Comparison of ENCODE assay signal across 15 cellular contexts in the genomic region with DNA sequence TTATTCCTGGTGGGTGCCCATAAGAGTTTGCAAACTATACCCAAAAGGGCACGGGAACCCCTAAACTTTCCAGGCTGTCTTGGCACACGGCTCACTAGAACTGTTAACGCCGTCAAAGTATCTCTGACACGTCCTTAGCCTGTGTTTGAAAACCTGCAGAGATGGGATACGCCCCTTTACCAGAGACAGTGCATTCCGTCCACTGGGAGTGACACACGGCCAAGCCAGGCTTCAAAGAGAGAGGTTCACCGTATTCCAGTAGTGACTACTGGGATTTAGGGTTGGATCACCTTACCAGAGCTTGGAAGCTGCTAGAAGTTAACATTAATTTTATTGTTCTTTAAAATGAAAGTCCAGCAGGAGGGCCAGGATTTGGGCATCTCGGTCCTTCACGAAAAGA.
DNase-seq lines count a peak whose midpoint lies in the region; ATAC-seq, FAIRE-seq and TF ChIP-seq lines count a peak whose summit lies in the region.
"Had no signal": no experiment of that assay in that cellular context is flagged by ENCODE, and none has a peak within 500 bp of the region (broad histone marks: within the 10 kb centered on the region; RNA-seq: fewer than 3 reads in every experiment).

No MANE protein-coding gene starts in this region.

- peak; percentile 41 for DNase-seq in IMR-90
- DNase-seq in H1 (ENCODE audit: low read depth in 1 of 2, low spot score in 2 of 2) = no peak
- DNase-seq in lung (ENCODE audit: low spot score) = peak; percentile 25
- DNase-seq in smooth muscle cell (lab: John Stamatoyannopoulos, UW; ENCODE audit: unreplicated experiment) = no peak
- no peak for DNase-seq in activated naive CD4-positive, alpha-beta T cell treated with anti-CD3 and anti-CD28 coated beads, Interleukin-2, amount 50 U/mL, for 16 hours
- no peak for DNase-seq in activated CD4-positive, alpha-beta T cell treated with anti-CD3 and anti-CD28 coated beads for 4 hours
- no peak for DNase-seq in T-cell
- DNase-seq: activated CD4-positive, alpha-beta memory T cell treated with anti-CD3 and anti-CD28 coated beads for 36 hours; dorsolateral prefrontal cortex; NCI-H2029 treated with DMSO at 0.1 percent for 48 hours; NCI-H526 treated with DMSO at 0.1 percent for 48 hours; OCI-M1 had no signal

- H3F3A ChIP-seq in smooth muscle cell (ENCODE audit: low read depth) = no peaks in the 10 kb centered on the region

- H3K27me3 ChIP-seq in IMR-90 (ENCODE audit: control insufficient read depth, insufficient read depth, low read length) (no peaks in the 10 kb centered on the region), H1 (replicated peaks in 1 of 4; ENCODE audit: control insufficient read depth in 3 of 4, extremely low read depth in 1 of 4, insufficient read depth in 3 of 4, low read length in 3 of 4) (no peaks in the 10 kb centered on the region; a peak in 1 of 7 replicates), lung (ENCODE audit: control insufficient read depth, insufficient read depth) (no peaks in the 10 kb centered on the region), smooth muscle cell (ENCODE audit: low read depth) (no peaks in the 10 kb centered on the region)

- H3K79me1 ChIP-seq in IMR-90 (ENCODE audit: low read depth in 1 of 2, low read length in 2 of 2) (peaks cover 0 to 15% of the 10 kb centered on the region in 2 experiments; a peak in 2 of 4 replicates), H1 (ENCODE audit: low read depth, low read length) (no peaks in the 10 kb centered on the region)

- intact Hi-C loops in IMR-90 (cut with micrococcal nuclease) = no loop called here

- no peak for TF ChIP-seq EP300 in H1 (IDR thresholded peaks at IDR 0.05; ENCODE audit: borderline replicate concordance in 1 of 2, low read depth in 2 of 2, low read length in 2 of 2)

- BruUV-seq in IMR-90 (replicated peaks; lab: Mats Ljungman, UMichigan) = no TSS peak

- H3K14ac ChIP-seq in IMR-90 (replicated peaks; ENCODE audit: low read depth, low read length) (peak overlapping the region; percentile 89), H1 (ENCODE audit: insufficient read length) (no peak overlapping the region)

- H3K36me3 ChIP-seq in IMR-90 (ENCODE audit: control insufficient read depth, insufficient read depth, low read length) = no peaks in the 10 kb centered on the region
- no peaks in the 10 kb centered on the region for H3K36me3 ChIP-seq in H1 (ENCODE audit: control insufficient read depth in 2 of 4, insufficient read depth in 4 of 4, low read length in 3 of 4)
- no peaks in the 10 kb centered on the region for H3K36me3 ChIP-seq in lung (ENCODE audit: control insufficient read depth in 2 of 2, insufficient read depth in 2 of 2, low read length in 2 of 2)
- H3K36me3 ChIP-seq in smooth muscle cell (ENCODE audit: low read depth) = no peaks in the 10 kb centered on the region

- peaks cover 9% of the 10 kb centered on the region for H3K9me1 ChIP-seq in IMR-90 (ENCODE audit: insufficient read depth, low read length)

- H2AFZ ChIP-seq in IMR-90 (replicated peaks; ENCODE audit: low read length, poor library complexity) (peak overlapping the region; percentile 88), H1 (ENCODE audit: low read length) (no peak overlapping the region), smooth muscle cell (ENCODE audit: low read depth) (peak overlapping the region; percentile 30)

- POLR2A ChIA-PET in IMR-90 (lab: Charles Lee; ENCODE audit: unreplicated experiment) (no interaction called here), H1 (lab: Charles Lee; ENCODE audit: partially characterized antibody) (no interaction called here), T-cell (lab: Charles Lee) (no interaction called here)

- H2BK15ac ChIP-seq in IMR-90 (ENCODE audit: low read depth, low read length) = peak overlapping the region; percentile 82
- no peak overlapping the region for H2BK15ac ChIP-seq in H1 (ENCODE audit: low read length)

- H3K4me3 Mint-ChIP-seq in T-cell = no peak overlapping the region
- H3K4me3 Mint-ChIP-seq: activated CD4-positive, alpha-beta memory T cell treated with anti-CD3 and anti-CD28 coated beads for 36 hours; stimulated activated naive CD8-positive, alpha-beta T cell treated with anti-CD3 and anti-CD28 coated beads, Interleukin-15, Interleukin-2, amounts not matched to agents 100 ng/mL and 50 ng/mL, for 24 hours had no signal

- FAIRE-seq in H1 (lab: Jason Lieb, UNC) = no peak
- FAIRE-seq: D721Med had no signal

- dilution Hi-C loops in IMR-90 (cut with HindIII; ENCODE audit: low sequenced_read_pairs, unreplicated experiment) = no loop called here

- peaks cover 39% of the 10 kb centered on the region for H3K4me1 ChIP-seq in IMR-90 (ENCODE audit: control insufficient read depth, insufficient read depth, low read length)
- H3K4me1 ChIP-seq in H1 (replicated peaks in 1 of 4; ENCODE audit: control insufficient read depth in 3 of 4, insufficient read depth in 4 of 4, low read length in 3 of 4) = peaks cover 0 to 2% (median 0%) of the 10 kb centered on the region in 4 experiments; a peak in 1 of 7 replicates
- no peaks in the 10 kb centered on the region for H3K4me1 ChIP-seq in lung (ENCODE audit: control insufficient read depth in 2 of 2, insufficient read depth in 2 of 2, low read length in 2 of 2)
- H3K4me1 ChIP-seq in smooth muscle cell (ENCODE audit: low read depth) = no peaks in the 10 kb centered on the region

- CTCF ChIA-PET in IMR-90 (lab: Yijun Ruan, JAX) (no interaction called here), H1 (lab: Charles Lee; ENCODE audit: partially characterized antibody) (interaction anchor here (0.6 kb wide), 2 partner anchors 132 to 1416 kb away, joined by 3 to 4 read pairs; no protein-coding TSS in a partner anchor), T-cell (lab: Charles Lee) (no interaction called here)

- H3K4me2 ChIP-seq in IMR-90 (ENCODE audit: low read depth, low read length) (no peak overlapping the region), H1 (ENCODE audit: insufficient read depth in 1 of 2, low read depth in 2 of 2, low read length in 2 of 2) (no peak overlapping the region), smooth muscle cell (no peak overlapping the region)

- H2AK5ac ChIP-seq in IMR-90 (ENCODE audit: low read depth, low read length) (peak overlapping the region; percentile 51; the same call in 1 of the 2 replicates), H1 (ENCODE audit: low read depth, low read length) (no peak overlapping the region)

- H2BK20ac ChIP-seq in IMR-90 (ENCODE audit: low read depth, low read length) (peak overlapping the region; percentile 90), H1 (ENCODE audit: low read length) (no peak overlapping the region)

- H4K5ac ChIP-seq in IMR-90 (ENCODE audit: low read depth, low read length) (peak overlapping the region; percentile 92), H1 (ENCODE audit: insufficient read length, low read depth, low read length) (no peak overlapping the region)

- H3K27ac ChIP-seq in IMR-90 (ENCODE audit: insufficient read depth, low read length) (peak overlapping the region; percentile 67; the same call in 1 of the 2 replicates), H1 (ENCODE audit: low read depth, low read length) (no peak overlapping the region), lung (ENCODE audit: low read depth in 1 of 2, low read length in 1 of 2) (no peak overlapping the region), smooth muscle cell (ENCODE audit: low read depth) (no peak overlapping the region)
- H3K27ac ChIP-seq: dorsolateral prefrontal cortex had no signal

- TF ChIP-seq RAD21 in IMR-90 (IDR thresholded peaks at IDR 0.05; ENCODE audit: low read length) (no peak; the same call in 1 of the 2 replicates), H1 (IDR thresholded peaks at IDR 0.05 in 1 of 2, conservative IDR thresholded peaks at IDR 0.05 in 1 of 2; ENCODE audit: low read depth in 2 of 2, low read length in 2 of 2) (no peak)

- H4K8ac ChIP-seq in IMR-90 (ENCODE audit: low read depth in 2 of 2, low read length in 2 of 2) = peak overlapping the region; percentile 74 to 89; a peak in 3 of 4 replicates
- no peak overlapping the region for H4K8ac ChIP-seq in H1 (ENCODE audit: extremely low read depth, insufficient read depth, low read length)

- H3K9me3 Mint-ChIP-seq in T-cell = no peaks in the 10 kb centered on the region
- H3K9me3 Mint-ChIP-seq: activated CD4-positive, alpha-beta memory T cell treated with anti-CD3 and anti-CD28 coated beads for 36 hours; stimulated activated naive CD8-positive, alpha-beta T cell treated with anti-CD3 and anti-CD28 coated beads, Interleukin-15, Interleukin-2, amounts not matched to agents 100 ng/mL and 50 ng/mL, for 24 hours had no signal

- H2BK5ac ChIP-seq in IMR-90 (ENCODE audit: low read depth, low read length, poor library complexity, severe bottlenecking) = no peak overlapping the region
- H2BK5ac ChIP-seq in H1 (ENCODE audit: low read depth, low read length) = no peak overlapping the region

- H3K4me1 Mint-ChIP-seq in T-cell = no peaks in the 10 kb centered on the region

- H2BK12ac ChIP-seq in H1 (ENCODE audit: low read depth, low read length) = no peak overlapping the region

- no peaks in the 10 kb centered on the region for H3K23me2 ChIP-seq in H1 (ENCODE audit: low read depth, low read length)

- ATAC-seq in IMR-90 (ENCODE audit: low read depth) (no peak), lung (ENCODE audit: insufficient read depth, low FRiP score) (no peak), HG03469 (IDR thresholded peaks at IDR 0.05; ENCODE audit: unreplicated experiment) (no peak), T-cell (replicated peaks in 1 of 4) (no peak)

- H3K56ac ChIP-seq in IMR-90 (ENCODE audit: extremely low read depth, insufficient read depth, low read length) (peak overlapping the region; percentile 45; the same call in 1 of the 2 replicates), H1 (replicated peaks; ENCODE audit: insufficient read length, low read depth, low read length) (no peak overlapping the region)

- peaks cover 13 to 16% of the 10 kb centered on the region in 2 donors for H3K27me3 Mint-ChIP-seq in T-cell

- no peak for TF ChIP-seq POLR2A in IMR-90 (IDR thresholded peaks at IDR 0.05; ENCODE audit: low read depth, low read length)
- no peak for TF ChIP-seq POLR2A in H1 (IDR thresholded peaks at IDR 0.05; ENCODE audit: control extremely low read depth in 1 of 2, low read depth in 2 of 2, low read length in 2 of 2)

- H3K36me3 Mint-ChIP-seq in T-cell = no peaks in the 10 kb centered on the region
- H3K36me3 Mint-ChIP-seq: activated CD4-positive, alpha-beta memory T cell treated with anti-CD3 and anti-CD28 coated beads for 36 hours had no signal

- WGBS in IMR-90 (ENCODE audit: extremely low coverage in 2 of 2, insufficient read length in 1 of 2), 2 experiments = 49% methylated on average over 9 of the region's 11 CpGs; no CpG with 5 or more reads in 1 of the 2 experiments
- 95% methylated on average over 11 of the region's 11 CpGs; no CpG with 5 or more reads in 1 of the 2 experiments for WGBS in H1 (ENCODE audit: extremely low coverage in 1 of 2, insufficient coverage in 1 of 2, insufficient read length in 1 of 2, insufficient replicate concordance in 2 of 2, low coverage in 1 of 2, low lambda C conversion rate in 2 of 2, missing lambda C conversion rate in 1 of 2), 2 experiments
- 76 to 83% methylated on average over 11 of the region's 11 CpGs for WGBS in lung, 2 donors
- 86% methylated on average over 11 of the region's 11 CpGs for WGBS in smooth muscle cell (ENCODE audit: low lambda C conversion rate)

- H3K9ac ChIP-seq in IMR-90 (ENCODE audit: low read depth, low read length) (peak overlapping the region; percentile 57; the same call in 1 of the 2 replicates), H1 (replicated peaks in 1 of 4; ENCODE audit: extremely low read depth in 1 of 4, low read depth in 3 of 4, low read length in 3 of 4) (no peak overlapping the region), smooth muscle cell (ENCODE audit: low read depth) (no peak overlapping the region)

- H3K4me3 ChIP-seq in IMR-90 (ENCODE audit: insufficient read depth, low read depth, low read length) (no peak overlapping the region), H1 (ENCODE audit: extremely low read depth in 1 of 4, insufficient read depth in 2 of 4, low read depth in 3 of 4, low read length in 4 of 4) (no peak overlapping the region), lung (no peak overlapping the region), smooth muscle cell (no peak overlapping the region)

- H3K4ac ChIP-seq in IMR-90 (ENCODE audit: low read depth, low read length) (peak overlapping the region; percentile 88), H1 (replicated peaks; ENCODE audit: insufficient read length, low read depth, low read length) (no peak overlapping the region)

- peak overlapping the region; percentile 62 for H2AK9ac ChIP-seq in IMR-90 (replicated peaks; ENCODE audit: low read depth, low read length, poor library complexity)

- H2BK120ac ChIP-seq in IMR-90 (ENCODE audit: low read depth, low read length) (peak overlapping the region; percentile 92), H1 (replicated peaks; ENCODE audit: low read depth, low read length) (no peak overlapping the region)

- in situ Hi-C loops in IMR-90 (cut with MboI; ENCODE audit: low sequenced_read_pairs) = no loop called here

- H3K18ac ChIP-seq in IMR-90 (ENCODE audit: low read depth, low read length) (peak overlapping the region; percentile 82), H1 (ENCODE audit: extremely low read depth, low read length) (no peak overlapping the region)

- H3K27ac Mint-ChIP-seq in T-cell = no peak overlapping the region
- H3K27ac Mint-ChIP-seq: activated CD4-positive, alpha-beta memory T cell treated with anti-CD3 and anti-CD28 coated beads for 36 hours; stimulated activated naive CD8-positive, alpha-beta T cell treated with anti-CD3 and anti-CD28 coated beads, Interleukin-15, Interleukin-2, amounts not matched to agents 100 ng/mL and 50 ng/mL, for 24 hours had no signal

- peak overlapping the region; percentile 49; the same call in 1 of the 2 replicates for H3K23ac ChIP-seq in IMR-90 (ENCODE audit: low read depth, low read length)
- no peak overlapping the region for H3K23ac ChIP-seq in H1 (ENCODE audit: insufficient read length)

- H4K91ac ChIP-seq in IMR-90 (ENCODE audit: insufficient read depth, low read depth, low read length) (peak overlapping the region; percentile 53), H1 (replicated peaks; ENCODE audit: insufficient read length, low read length) (no peak overlapping the region)

- H4K20me1 ChIP-seq in IMR-90 (ENCODE audit: insufficient read depth, low read length) = no peaks in the 10 kb centered on the region
- H4K20me1 ChIP-seq in H1 (replicated peaks in 1 of 2; ENCODE audit: control insufficient read depth in 1 of 2, insufficient read depth in 2 of 2, low read length in 2 of 2) = no peaks in the 10 kb centered on the region
- H4K20me1 ChIP-seq in smooth muscle cell (ENCODE audit: low read depth) = no peaks in the 10 kb centered on the region

- no peaks in the 10 kb centered on the region for H3K9me3 ChIP-seq in IMR-90 (ENCODE audit: control insufficient read depth, insufficient read depth, low read length)
- H3K9me3 ChIP-seq in H1 (ENCODE audit: insufficient read depth in 2 of 2, low read depth in 1 of 2, low read length in 1 of 2) = no peaks in the 10 kb centered on the region
- no peaks in the 10 kb centered on the region for H3K9me3 ChIP-seq in lung (ENCODE audit: control insufficient read depth in 2 of 2, insufficient read depth in 1 of 2, low read length in 1 of 2)
- H3K9me3 ChIP-seq in smooth muscle cell (replicated peaks; ENCODE audit: low read depth) = no peaks in the 10 kb centered on the region

- H3K79me2 ChIP-seq in H1 (ENCODE audit: control insufficient read depth in 1 of 2, insufficient read depth in 2 of 2, low read length in 2 of 2) (no peaks in the 10 kb centered on the region), smooth muscle cell (ENCODE audit: low read depth) (no peaks in the 10 kb centered on the region)

- 0 out of 2 replicates have a peak, but pooled peaks have one; percentile 10 for TF ChIP-seq CTCF in IMR-90 (conservative IDR thresholded peaks at IDR 0.05; ENCODE audit: low read depth, low read length)
- TF ChIP-seq CTCF in H1 (IDR thresholded peaks at IDR 0.05; ENCODE audit: control extremely low read depth in 1 of 3, insufficient read depth in 1 of 3, low read depth in 1 of 3, low read length in 3 of 3) = no peak
- no peak for TF ChIP-seq CTCF in lung (IDR thresholded peaks at IDR 0.05; ENCODE audit: control extremely low read depth, extremely low read depth)
- no peak for TF ChIP-seq CTCF in smooth muscle cell (IDR thresholded peaks at IDR 0.05; ENCODE audit: borderline replicate concordance, insufficient read depth, poor library complexity, severe bottlenecking)

Comparison
In these comparisons a context has a peak if more than half of its experiments do, and no peak if none do; other contexts are left out.
1. DNase-seq: peak in IMR-90 (single experiment) and lung (single experiment); none in H1 (0 of 2), smooth muscle cell (single experiment), activated naive CD4-positive, alpha-beta T cell treated with anti-CD3 and anti-CD28 coated beads, Interleukin-2, amount 50 U/mL, for 16 hours (single experiment), activated CD4-positive, alpha-beta T cell treated with anti-CD3 and anti-CD28 coated beads for 4 hours (0 of 2) and T-cell (0 of 34).